In the genomic region with DNA sequence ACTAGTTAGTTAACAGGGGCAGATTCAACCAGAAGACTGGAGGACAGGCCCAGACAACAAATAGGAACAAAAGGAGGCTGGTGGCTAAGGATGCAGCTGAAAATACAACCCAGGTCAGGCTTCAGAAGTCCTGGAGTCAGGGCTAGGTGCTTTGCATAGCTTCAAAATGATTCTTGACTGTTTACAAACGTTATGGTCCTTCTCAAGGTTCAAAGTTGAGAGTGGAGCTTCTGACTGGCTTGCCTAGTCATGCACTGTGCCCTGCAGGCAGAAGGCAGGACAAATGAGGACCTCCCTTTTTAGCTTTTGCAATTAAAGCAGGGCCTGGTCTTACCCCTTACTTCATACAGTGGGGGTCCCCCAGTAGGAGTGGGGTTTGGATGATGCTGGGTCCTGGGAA, we compare ENCODE assay signal across 18 cellular contexts. TPM values are rescaled to one million over a fixed set of nuclear protein-coding genes. Genes with fewer than 3 reads are reported as not detected.
"Had no signal": no experiment of that assay in that cellular context is flagged by ENCODE, and none has a peak within 500 bp of the region (broad histone marks: within the 10 kb centered on the region; RNA-seq: fewer than 3 reads in every experiment).

No MANE protein-coding gene starts in this region.

- H3K4me1 ChIP-seq: testis, uterus had no signal

- H3K27me3 ChIP-seq: ovary, testis, uterus had no signal

- H3K27ac ChIP-seq: lower lobe of right lung, ovary, psoas muscle, sigmoid colon, stomach, testis, tibial artery, upper lobe of left lung, uterus had no signal

- DNase-seq: effector CD4-positive, alpha-beta T cell; left ventricle myocardium superior; lower lobe of right lung; naive thymus-derived CD8-positive, alpha-beta T cell; nephron progenitor cell; psoas muscle; sigmoid colon; stimulated activated CD4-positive, alpha-beta T cell treated with anti-CD3 and anti-CD28 coated beads, Interleukin-4, amount 100 ng/mL, for 24 hours; stimulated activated naive CD4-positive, alpha-beta T cell treated with Interleukin-2 at 50 U/mL for 16 hours; stomach; testis; tibial artery had no signal

- H3K9me3 ChIP-seq: lower lobe of right lung, ovary, psoas muscle, sigmoid colon, stomach, testis, tibial artery, upper lobe of left lung, uterus had no signal

- ATAC-seq: left ventricle myocardium superior; lower lobe of right lung; naive thymus-derived CD8-positive, alpha-beta T cell; psoas muscle; stimulated activated effector memory CD8-positive, alpha-beta T cell treated with anti-CD3 and anti-CD28 coated beads, Interleukin-12 subunit alpha, Interleukin-12 subunit beta, amount 100 ng/mL, for 72 hours had no signal

- H3K36me3 ChIP-seq: lower lobe of right lung, ovary, sigmoid colon, stomach, tibial artery, upper lobe of left lung, uterus had no signal

- H3K4me3 ChIP-seq: dorsolateral prefrontal cortex, lower lobe of right lung, ovary, psoas muscle, sigmoid colon, stomach, testis, tibial artery, upper lobe of left lung, uterus had no signal

RNA-seq across cellular contexts. Expression of a gene that starts 4.4 kb away (rescaled TPM):
- total RNA-seq: renal cortical epithelial cell had no signal
